ENCODE assay signal across 8 cellular contexts in the genomic region with DNA sequence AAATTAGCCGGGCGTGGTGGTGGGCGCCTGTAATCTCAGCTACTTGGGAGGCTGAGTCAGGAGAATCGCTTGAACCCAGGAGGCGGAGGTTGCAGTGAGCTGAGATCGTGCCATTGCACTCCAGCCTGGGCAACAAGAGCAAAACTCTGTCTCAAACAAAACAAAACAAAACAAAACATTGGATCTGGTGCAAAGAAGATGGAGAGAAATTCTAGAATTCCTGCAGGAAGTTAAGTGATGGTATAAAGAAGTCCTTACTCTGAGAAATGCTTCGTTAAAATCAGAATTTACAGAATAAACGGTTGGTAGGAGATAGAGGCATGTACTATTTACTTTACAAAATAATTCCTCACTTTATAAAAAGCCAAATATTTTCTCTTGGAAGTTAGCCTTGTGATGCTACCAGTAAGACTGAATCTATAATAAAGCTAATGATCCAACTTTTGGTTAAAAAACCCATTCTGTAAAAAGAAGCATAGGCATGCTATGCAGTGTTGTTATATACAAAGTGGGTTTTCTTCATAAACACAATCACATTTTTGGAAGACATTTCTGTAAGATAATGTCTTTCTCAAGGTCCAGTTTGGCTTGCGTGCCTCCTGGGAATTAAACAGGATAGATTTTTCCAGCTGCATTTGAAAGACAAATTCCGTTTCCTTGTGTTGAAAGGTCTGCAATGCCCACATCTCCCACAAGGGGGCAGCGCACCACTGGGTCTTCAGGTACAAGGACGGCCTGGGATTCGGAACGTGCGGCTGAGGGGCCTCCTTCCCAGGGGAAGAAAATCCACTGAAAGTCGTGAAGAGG. TPM values are rescaled to one million over a fixed set of nuclear protein-coding genes. Genes with fewer than 3 reads are reported as not detected.
DNase-seq lines count a peak whose midpoint lies in the region; ATAC-seq and TF ChIP-seq lines count a peak whose summit lies in the region.

No MANE protein-coding gene starts in this region.

- no peak overlapping the region for H3K4me3 ChIP-seq in AG10803 (ENCODE audit: low read length)

- peak; percentile 81 for DNase-seq in AG10803 (ENCODE audit: low read depth)
- peak; percentile 49 for DNase-seq in GM20000 (ENCODE audit: low spot score)
- peak; percentile 75 for DNase-seq in NCI-H460 (ENCODE audit: extremely low read depth, low read depth)
- peak; percentile 83 to 87 for DNase-seq in activated CD4-positive, alpha-beta T cell treated with anti-CD3 and anti-CD28 coated beads, Interleukin-2, amount 50 U/mL, for 48 hours
- DNase-seq in ecto neural progenitor cell (ENCODE audit: low spot score), result peak; percentile 90
- DNase-seq in lung microvascular endothelial cell (ENCODE audit: low read depth in 2 of 2), result peak; percentile 88 to 91
- DNase-seq in stimulated activated CD8-positive, alpha-beta memory T cell treated with anti-CD3 and anti-CD28 coated beads, Interleukin-12 subunit alpha, Interleukin-12 subunit beta, amount 100 ng/mL, for 4 hours (ENCODE audit: low read depth), result peak; percentile 50

- ATAC-seq in GM19455 (IDR thresholded peaks at IDR 0.05; ENCODE audit: unreplicated experiment), result no peak

- TF ChIP-seq CTCF in AG10803 (conservative IDR thresholded peaks at IDR 0.05; ENCODE audit: low read length), result peak; percentile 99
- peak; percentile 91 for TF ChIP-seq CTCF in GM20000 (IDR thresholded peaks at IDR 0.05; ENCODE audit: extremely low read depth, missing control alignments)

RNA-seq across cellular contexts. Expression of gene PNO1, which starts 35.6 kb away (rescaled TPM):
- total RNA-seq in NCI-H460 (2014; rRNA removed; shearing (Covaris generic)), result 59.2 and 61.6 TPM in 2 replicates
- 25.3 and 31.2 TPM in 2 replicates for polyA plus RNA-seq in NCI-H460 (2014; cell fraction: nucleus; rRNA removed)
- total RNA-seq in lung microvascular endothelial cell, result 8.9 and 13.3 TPM in 2 replicates

RNA-seq across cellular contexts. Expression of gene C1D, which starts 59.3 kb away (rescaled TPM):
- total RNA-seq in NCI-H460 (2014; rRNA removed; shearing (Covaris generic)), result 33.8 and 41.5 TPM in 2 replicates
- polyA plus RNA-seq in NCI-H460 (2014; cell fraction: nucleus; rRNA removed), result 25.4 and 40.9 TPM in 2 replicates
- 10.5 and 17.9 TPM in 2 replicates for total RNA-seq in lung microvascular endothelial cell
